In genomic region chr17:67594115-67594878, GRCh38 we compare ENCODE assay signal across 12 cellular contexts.
DNase-seq lines count a peak whose midpoint lies in the region; ATAC-seq and TF ChIP-seq lines count a peak whose summit lies in the region.
"Had no signal": no experiment of that assay in that cellular context is flagged by ENCODE, and none has a peak within 500 bp of the region (broad histone marks: within the 10 kb centered on the region; RNA-seq: fewer than 3 reads in every experiment).

No MANE protein-coding gene starts in this region.

- no peaks in the 10 kb centered on the region for H4K20me1 ChIP-seq in H9 (ENCODE audit: control insufficient read depth, insufficient read depth, insufficient read length)

- H3T11ph ChIP-seq in H9 (ENCODE audit: low read length): no peak overlapping the region

- no peak overlapping the region for H3K4me2 ChIP-seq in H9 (ENCODE audit: insufficient read depth, insufficient read length, low read length)

- no peak overlapping the region for H4K91ac ChIP-seq in H9 (ENCODE audit: insufficient read length, low read depth, low read length)

- H3K27ac ChIP-seq in sigmoid colon (no peak overlapping the region), H9 (ENCODE audit: insufficient read length, low read depth, low read length) (no peak overlapping the region)

- ATAC-seq in GM19025 (IDR thresholded peaks at IDR 0.05; ENCODE audit: low read depth, unreplicated experiment) (peak; percentile 63), HG02759 (IDR thresholded peaks at IDR 0.05; ENCODE audit: unreplicated experiment) (peak; percentile 68)
- ATAC-seq: Right ventricle myocardium inferior had no signal

- peaks cover 9 to 24% (median 21%) of the 10 kb centered on the region in 3 experiments for H3K36me3 Mint-ChIP-seq in H9 (ENCODE audit: insufficient read depth in 1 of 3, low read depth in 3 of 3)

- H3K9me3 ChIP-seq in sigmoid colon: no peaks in the 10 kb centered on the region
- H3K9me3 ChIP-seq in H9 (ENCODE audit: control insufficient read depth, low read depth, low read length): no peaks in the 10 kb centered on the region

- no peak for TF ChIP-seq CTCF in sigmoid colon (IDR thresholded peaks at IDR 0.05)
- TF ChIP-seq CTCF in H9 (conservative IDR thresholded peaks at IDR 0.05): no peak

- H2BK20ac ChIP-seq in H9 (ENCODE audit: low read depth, low read length, poor library complexity, severe bottlenecking): no peak overlapping the region

- H3K79me1 ChIP-seq in H9 (ENCODE audit: insufficient read depth, low read depth, low read length, poor library complexity, severe bottlenecking): no peaks in the 10 kb centered on the region

- H3K4me1 Mint-ChIP-seq in H9: peaks cover 6% of the 10 kb centered on the region in 2 experiments
- H3K4me1 Mint-ChIP-seq: activated CD4-positive, alpha-beta T cell treated with anti-CD3 and anti-CD28 coated beads, Interleukin-2, amount 10 ng/mL, durations not matched to agents 24 days and 14 days had no signal

- WGBS in sigmoid colon, 2 donors: 42 to 73% methylated on average over 7 of the region's 7 CpGs
- no CpG with 5 or more reads among the region's 7 CpGs for WGBS in H9 (ENCODE audit: extremely low coverage, insufficient read length, low lambda C conversion rate)

- no peak overlapping the region for H2AFZ ChIP-seq in H9 (ENCODE audit: low read length)

- no peak overlapping the region for H3K9ac ChIP-seq in H9 (ENCODE audit: extremely low read depth, insufficient read length, low read length)

- peak; percentile 25 for DNase-seq in SKM-1 (lab: John Stamatoyannopoulos, UW; ENCODE audit: unreplicated experiment)
- peak; percentile 18 for DNase-seq in sigmoid colon
- DNase-seq in AG08396 (ENCODE audit: low spot score): no peak
- no peak for DNase-seq in H9
- no peak for DNase-seq in NCI-H1417 treated with DMSO at 0.1 percent for 48 hours (lab: John Stamatoyannopoulos, UW)
- DNase-seq: activated CD4-positive, alpha-beta T cell treated with anti-CD3 and anti-CD28 coated beads, Interleukin-2, amount 10 ng/mL, durations not matched to agents 24 days and 14 days; NCI-H187 treated with DMSO at 0.1 percent for 48 hours; substantia nigra had no signal

- no peak overlapping the region for H3K4me3 Mint-ChIP-seq in H9
- H3K4me3 Mint-ChIP-seq: activated CD4-positive, alpha-beta T cell treated with anti-CD3 and anti-CD28 coated beads, Interleukin-2, amount 10 ng/mL, durations not matched to agents 24 days and 14 days; activated naive CD8-positive, alpha-beta T cell had no signal

- H3K9me3 Mint-ChIP-seq in H9: peaks cover 3 to 6% of the 10 kb centered on the region in 2 experiments; a peak in 4 of 5 replicates
- H3K9me3 Mint-ChIP-seq: activated CD4-positive, alpha-beta T cell treated with anti-CD3 and anti-CD28 coated beads, Interleukin-2, amount 10 ng/mL, durations not matched to agents 24 days and 14 days had no signal

- no peak for TF ChIP-seq EP300 in sigmoid colon (IDR thresholded peaks at IDR 0.05)

- no peak overlapping the region for H3K18ac ChIP-seq in H9 (ENCODE audit: insufficient read length, low read depth, low read length)

- no peak overlapping the region for H3K4me3 ChIP-seq in sigmoid colon

- H3K27ac Mint-ChIP-seq in H9: peak overlapping the region in 1 of 3 experiments; percentile 37; a peak in 1 of 7 replicates
- H3K27ac Mint-ChIP-seq: activated CD4-positive, alpha-beta T cell treated with anti-CD3 and anti-CD28 coated beads, Interleukin-2, amount 10 ng/mL, durations not matched to agents 24 days and 14 days; activated naive CD8-positive, alpha-beta T cell had no signal

- H3K4ac ChIP-seq in H9 (ENCODE audit: low read depth, low read length): no peak overlapping the region

- H2AK5ac ChIP-seq in H9 (ENCODE audit: insufficient read length, low read length): no peak overlapping the region

- no peak overlapping the region for H4K5ac ChIP-seq in H9 (ENCODE audit: insufficient read length, low read depth, low read length)

- no peak for TF ChIP-seq POLR2A in sigmoid colon (IDR thresholded peaks at IDR 0.05)

- H2BK120ac ChIP-seq in H9 (ENCODE audit: low read depth, low read length, poor library complexity, severe bottlenecking): no peak overlapping the region

- no peaks in the 10 kb centered on the region for H3K23me2 ChIP-seq in H9 (ENCODE audit: insufficient read length, low read depth, low read length, poor library complexity, severe bottlenecking)

- no peak overlapping the region for H2BK5ac ChIP-seq in H9 (ENCODE audit: insufficient read length, low read length)

- H2BK15ac ChIP-seq in H9 (ENCODE audit: low read depth, low read length): no peak overlapping the region

- intact Hi-C loops in sigmoid colon (cut with DNase I): no loop called here

- H3K4me1 ChIP-seq in sigmoid colon (no peaks in the 10 kb centered on the region), H9 (ENCODE audit: insufficient read depth, low read length) (no peaks in the 10 kb centered on the region; the same call in 1 of the 2 replicates)

- no peak overlapping the region for H4K8ac ChIP-seq in H9 (replicated peaks; ENCODE audit: insufficient read length, low read depth, low read length)

- no peak overlapping the region for H3K23ac ChIP-seq in H9 (ENCODE audit: insufficient read length, low read depth, low read length)

- H2BK12ac ChIP-seq in H9 (ENCODE audit: insufficient read length, low read depth, low read length): no peak overlapping the region

- H3K36me3 ChIP-seq in sigmoid colon: no peaks in the 10 kb centered on the region

- H3K56ac ChIP-seq in H9 (ENCODE audit: insufficient read length, low read depth, low read length): no peak overlapping the region

- H3K79me2 ChIP-seq in H9 (ENCODE audit: insufficient read depth, low read length): no peaks in the 10 kb centered on the region

- no peak overlapping the region for H3K14ac ChIP-seq in H9 (ENCODE audit: insufficient read depth, low read length)

- no peaks in the 10 kb centered on the region for H3K27me3 Mint-ChIP-seq in H9 (ENCODE audit: low read depth)
- H3K27me3 Mint-ChIP-seq: activated CD4-positive, alpha-beta T cell treated with anti-CD3 and anti-CD28 coated beads, Interleukin-2, amount 10 ng/mL, durations not matched to agents 24 days and 14 days; activated naive CD8-positive, alpha-beta T cell had no signal

- H3K27me3 ChIP-seq in sigmoid colon: no peaks in the 10 kb centered on the region
- no peaks in the 10 kb centered on the region for H3K27me3 ChIP-seq in H9 (ENCODE audit: insufficient read depth, low read length)

Comparison
In these comparisons a context has a peak if more than half of its experiments do, and no peak if none do; other contexts are left out.
1. DNase-seq: peak in SKM-1 (single experiment) and sigmoid colon (single experiment); none in AG08396 (single experiment), H9 (single experiment) and NCI-H1417 treated with DMSO at 0.1 percent for 48 hours (single experiment).